ENCODE assay signal across 20 cellular contexts in genomic region chr14:95466506-95466905, GRCh38. TPM values are rescaled to one million over a fixed set of nuclear protein-coding genes. Genes with fewer than 3 reads are reported as not detected.
DNase-seq lines count a peak whose midpoint lies in the region; ATAC-seq lines count a peak whose summit lies in the region.
"Had no signal": no experiment of that assay in that cellular context is flagged by ENCODE, and none has a peak within 500 bp of the region (broad histone marks: within the 10 kb centered on the region; RNA-seq: fewer than 3 reads in every experiment).

No MANE protein-coding gene starts in this region.

- no peaks in the 10 kb centered on the region for H3K27me3 Mint-ChIP-seq in activated naive CD8-positive, alpha-beta T cell
- H3K27me3 Mint-ChIP-seq in activated naive CD8-positive, alpha-beta T cell treated with anti-CD3 and anti-CD28 coated beads, Interleukin-2, amount 50 U/mL, for 24 hours = no peaks in the 10 kb centered on the region
- H3K27me3 Mint-ChIP-seq in CD8-positive, alpha-beta memory T cell = peaks cover 0 to 2% of the 10 kb centered on the region in 2 donors
- no peaks in the 10 kb centered on the region for H3K27me3 Mint-ChIP-seq in stimulated activated naive B cell treated with anti-CD40 and anti-IgM and Interleukin-4, amounts not matched to agents 10 μg/mL and 1 μg/mL and 100 μg/mL, for 72 hours

- no peaks in the 10 kb centered on the region for H3K27me3 ChIP-seq in CD8-positive, alpha-beta memory T cell (ENCODE audit: insufficient read depth, low read length, poor library complexity, severe bottlenecking)
- H3K27me3 ChIP-seq: SJCRH30 had no signal

- H3K9me3 Mint-ChIP-seq in activated naive CD8-positive, alpha-beta T cell (ENCODE audit: low read depth) = no peaks in the 10 kb centered on the region
- H3K9me3 Mint-ChIP-seq in activated naive CD8-positive, alpha-beta T cell treated with anti-CD3 and anti-CD28 coated beads, Interleukin-2, amount 50 U/mL, for 24 hours = no peaks in the 10 kb centered on the region
- no peaks in the 10 kb centered on the region for H3K9me3 Mint-ChIP-seq in CD8-positive, alpha-beta memory T cell
- H3K9me3 Mint-ChIP-seq in stimulated activated naive B cell treated with anti-CD40 and anti-IgM and Interleukin-4, amounts not matched to agents 10 μg/mL and 1 μg/mL and 100 μg/mL, for 72 hours = no peaks in the 10 kb centered on the region
- H3K9me3 Mint-ChIP-seq: CD14-positive monocyte, H9 had no signal

- no peak overlapping the region for H3K4me3 ChIP-seq in CD8-positive, alpha-beta memory T cell (ENCODE audit: low read length)
- H3K4me3 ChIP-seq: A549, SJCRH30 had no signal

- H3K36me3 ChIP-seq in CD8-positive, alpha-beta memory T cell (ENCODE audit: insufficient read depth, low read length) = peaks cover 29% of the 10 kb centered on the region

- no peaks in the 10 kb centered on the region for H3K9me3 ChIP-seq in CD8-positive, alpha-beta memory T cell (ENCODE audit: low read length)
- H3K9me3 ChIP-seq: A549, SJCRH30 had no signal

- H3K4me1 Mint-ChIP-seq in activated naive CD8-positive, alpha-beta T cell (ENCODE audit: low read depth) = peaks cover 59% of the 10 kb centered on the region
- H3K4me1 Mint-ChIP-seq in activated naive CD8-positive, alpha-beta T cell treated with anti-CD3 and anti-CD28 coated beads, Interleukin-2, amount 50 U/mL, for 24 hours = peaks cover 52% of the 10 kb centered on the region
- H3K4me1 Mint-ChIP-seq in CD8-positive, alpha-beta memory T cell = peaks cover 45 to 47% (median 46%) of the 10 kb centered on the region in 3 donors
- peaks cover 41 to 45% of the 10 kb centered on the region in 2 donors for H3K4me1 Mint-ChIP-seq in stimulated activated naive B cell treated with anti-CD40 and anti-IgM and Interleukin-4, amounts not matched to agents 10 μg/mL and 1 μg/mL and 100 μg/mL, for 72 hours

- H3K27ac ChIP-seq in CD8-positive, alpha-beta memory T cell (ENCODE audit: low read depth, low read length) = no peak overlapping the region
- H3K27ac ChIP-seq: A549, SJCRH30 had no signal

- H3K4me3 Mint-ChIP-seq in activated naive CD8-positive, alpha-beta T cell = no peak overlapping the region
- no peak overlapping the region for H3K4me3 Mint-ChIP-seq in activated naive CD8-positive, alpha-beta T cell treated with anti-CD3 and anti-CD28 coated beads, Interleukin-2, amount 50 U/mL, for 24 hours
- H3K4me3 Mint-ChIP-seq in CD8-positive, alpha-beta memory T cell = no peak overlapping the region
- no peak overlapping the region for H3K4me3 Mint-ChIP-seq in stimulated activated naive B cell treated with anti-CD40 and anti-IgM and Interleukin-4, amounts not matched to agents 10 μg/mL and 1 μg/mL and 100 μg/mL, for 72 hours
- H3K4me3 Mint-ChIP-seq: CD14-positive monocyte, H9 had no signal

- DNase-seq in activated naive CD8-positive, alpha-beta T cell treated with anti-CD3 and anti-CD28 coated beads, Interleukin-2, amount 50 U/mL, for 24 hours = no peak
- no peak for DNase-seq in CD8-positive, alpha-beta memory T cell
- peak; percentile 36 for DNase-seq in cerebellum (ENCODE audit: low spot score)
- DNase-seq in stimulated activated naive B cell treated with anti-CD40 and anti-IgM and Interleukin-4, amounts not matched to agents 10 μg/mL and 1 μg/mL and 100 μg/mL, for 72 hours = no peak
- no peak for DNase-seq in stimulated activated CD4-positive, alpha-beta T cell treated with anti-CD3 and anti-CD28 coated beads, Interleukin-1b, Interleukin-23, amount 100 ng/mL, for 48 hours
- DNase-seq in effector CD8-positive, alpha-beta T cell (lab: John Stamatoyannopoulos, UW) = no peak
- no peak for DNase-seq in activated CD8-positive, alpha-beta memory T cell treated with anti-CD3 and anti-CD28 coated beads, Interleukin-2, amount 50 U/mL, for 48 hours
- DNase-seq: DMS79, H9, IMR-90, Karpas-422, NCI-H1105 treated with DMSO at 0.1 percent for 48 hours, NCI-H187 treated with DMSO at 0.1 percent for 48 hours, NCI-H345, NCI-H526, OCI-M1, SJCRH30 had no signal

- no peak for ATAC-seq in activated naive CD8-positive, alpha-beta T cell treated with anti-CD3 and anti-CD28 coated beads, Interleukin-2, amount 50 U/mL, for 24 hours
- ATAC-seq in stimulated activated naive B cell treated with anti-CD40 and anti-IgM and Interleukin-4, amounts not matched to agents 10 μg/mL and 1 μg/mL and 100 μg/mL, for 72 hours (replicated peaks) = no peak
- ATAC-seq: A549 had no signal

- H3K36me3 Mint-ChIP-seq in activated naive CD8-positive, alpha-beta T cell = peaks cover 13% of the 10 kb centered on the region
- peaks cover 21% of the 10 kb centered on the region for H3K36me3 Mint-ChIP-seq in activated naive CD8-positive, alpha-beta T cell treated with anti-CD3 and anti-CD28 coated beads, Interleukin-2, amount 50 U/mL, for 24 hours (ENCODE audit: low read depth)
- peaks cover 4 to 72% (median 18%) of the 10 kb centered on the region in 3 donors for H3K36me3 Mint-ChIP-seq in CD8-positive, alpha-beta memory T cell
- H3K36me3 Mint-ChIP-seq in stimulated activated naive B cell treated with anti-CD40 and anti-IgM and Interleukin-4, amounts not matched to agents 10 μg/mL and 1 μg/mL and 100 μg/mL, for 72 hours = peaks cover 54 to 68% of the 10 kb centered on the region in 2 donors

- CTCF ChIA-PET in CD8-positive, alpha-beta memory T cell (lab: Charles Lee) = interaction anchor here (1.0 to 1.5 kb wide), 2 partner anchors 49 to 71 kb away, joined by 3 read pairs; partner anchors contain the start of gene SYNE3

- POLR2A ChIA-PET in CD8-positive, alpha-beta memory T cell (lab: Charles Lee) = no interaction called here

- peaks cover 49% of the 10 kb centered on the region for H3K4me1 ChIP-seq in CD8-positive, alpha-beta memory T cell (ENCODE audit: insufficient read depth, low read length)

- peak overlapping the region; percentile 81 for H3K27ac Mint-ChIP-seq in activated naive CD8-positive, alpha-beta T cell
- no peak overlapping the region for H3K27ac Mint-ChIP-seq in activated naive CD8-positive, alpha-beta T cell treated with anti-CD3 and anti-CD28 coated beads, Interleukin-2, amount 50 U/mL, for 24 hours
- H3K27ac Mint-ChIP-seq in CD8-positive, alpha-beta memory T cell = peak overlapping the region in 5 of 8 donors; percentile 51 to 82 (median 57)
- peak overlapping the region; percentile 42 for H3K27ac Mint-ChIP-seq in stimulated activated naive B cell treated with anti-CD40 and anti-IgM and Interleukin-4, amounts not matched to agents 10 μg/mL and 1 μg/mL and 100 μg/mL, for 72 hours
- H3K27ac Mint-ChIP-seq: H9 had no signal

RNA-seq across cellular contexts. Expression of gene SYNE3, which starts 49.9 kb away (rescaled TPM):
- total RNA-seq in CD8-positive, alpha-beta memory T cell = 10 to 100 TPM; 37.6 to 39.7 TPM
- 4.3 TPM for polyA plus RNA-seq in CD8-positive, alpha-beta memory T cell
- 3.0 TPM for total RNA-seq in cerebellum
